In genomic region chr9:91191443-91192378, GRCh38 we compare ENCODE assay signal across 1 cellular context.
TF ChIP-seq lines count a peak whose summit lies in the region.

No MANE protein-coding gene starts in this region.

TF ChIP-seq in HepG2, 621 proteins besides CTCF, POLR2A, EP300 and RAD21 (continued from another document and continues in another):
- TF ChIP-seq ZBTB46 (CRISPR knock-in tag; IDR thresholded peaks at IDR 0.05; ENCODE audit: borderline replicate concordance) (no peak), ZBTB25 (CRISPR knock-in tag; IDR thresholded peaks at IDR 0.05) (no peak), ATM (IDR thresholded peaks at IDR 0.05; ENCODE audit: borderline replicate concordance) (no peak), ZNF740 (CRISPR knock-in tag; IDR thresholded peaks at IDR 0.05) (no peak), MATR3 (CRISPR knock-in tag; IDR thresholded peaks at IDR 0.05) (no peak), IKZF5 (CRISPR knock-in tag; IDR thresholded peaks at IDR 0.05) (no peak), ZNF17 (CRISPR knock-in tag; IDR thresholded peaks at IDR 0.05) (no peak), THAP8 (CRISPR knock-in tag; IDR thresholded peaks at IDR 0.05; ENCODE audit: borderline replicate concordance) (no peak), FOXJ3 (CRISPR knock-in tag; IDR thresholded peaks at IDR 0.05; ENCODE audit: borderline replicate concordance) (no peak), PPARG (CRISPR knock-in tag; conservative IDR thresholded peaks at IDR 0.05) (no peak), SP140L (CRISPR knock-in tag; IDR thresholded peaks at IDR 0.05; ENCODE audit: borderline replicate concordance) (no peak), ZBTB2 (CRISPR knock-in tag; IDR thresholded peaks at IDR 0.05; ENCODE audit: low read depth) (no peak), ZMAT3 (CRISPR knock-in tag; conservative IDR thresholded peaks at IDR 0.05) (no peak), E2F1 (CRISPR knock-in tag; IDR thresholded peaks at IDR 0.05) (no peak), ZNF710 (CRISPR knock-in tag; IDR thresholded peaks at IDR 0.05; ENCODE audit: borderline replicate concordance) (0 out of 2 replicates have a peak, but pooled peaks have one; percentile 36), MLLT10 (CRISPR knock-in tag; IDR thresholded peaks at IDR 0.05) (no peak), HINFP (CRISPR knock-in tag; IDR thresholded peaks at IDR 0.05; ENCODE audit: low read depth) (no peak), JARID2 (CRISPR knock-in tag; IDR thresholded peaks at IDR 0.05; ENCODE audit: insufficient replicate concordance) (no peak), DDIT3 (CRISPR knock-in tag; IDR thresholded peaks at IDR 0.05) (no peak), NFIC (IDR thresholded peaks at IDR 0.05; ENCODE audit: low read length) (no peak), ZNF772 (CRISPR knock-in tag; IDR thresholded peaks at IDR 0.05) (no peak), IRX3 (CRISPR knock-in tag; IDR thresholded peaks at IDR 0.05; ENCODE audit: borderline replicate concordance, low read depth) (no peak), TBX3 (IDR thresholded peaks at IDR 0.05; ENCODE audit: borderline replicate concordance) (no peak), MXD4 (CRISPR knock-in tag; IDR thresholded peaks at IDR 0.05) (no peak), ZNF543 (CRISPR knock-in tag; IDR thresholded peaks at IDR 0.05) (no peak), HNRNPL (IDR thresholded peaks at IDR 0.05; ENCODE audit: low read depth, low read length) (no peak), ZHX1 (CRISPR knock-in tag; IDR thresholded peaks at IDR 0.05; ENCODE audit: low read depth) (no peak), POLR2G (IDR thresholded peaks at IDR 0.05; ENCODE audit: low read depth, low read length) (peak; percentile 63), ZBTB43 (CRISPR knock-in tag; conservative IDR thresholded peaks at IDR 0.05) (no peak), ZNF792 (CRISPR knock-in tag; IDR thresholded peaks at IDR 0.05) (no peak), ARID3A (IDR thresholded peaks at IDR 0.05; ENCODE audit: low read depth, low read length) (no peak), GTF2F1 (IDR thresholded peaks at IDR 0.05; ENCODE audit: low read length) (no peak), ZNF607 (CRISPR knock-in tag; IDR thresholded peaks at IDR 0.05; ENCODE audit: borderline replicate concordance) (0 out of 2 replicates have a peak, but pooled peaks have one; percentile 33), ZNF598 (CRISPR knock-in tag; IDR thresholded peaks at IDR 0.05; ENCODE audit: borderline replicate concordance) (no peak), REPIN1 (CRISPR knock-in tag; IDR thresholded peaks at IDR 0.05; ENCODE audit: borderline replicate concordance, low read depth) (no peak), HMG20B (CRISPR knock-in tag; conservative IDR thresholded peaks at IDR 0.05) (no peak), ZNF362 (CRISPR knock-in tag; IDR thresholded peaks at IDR 0.05; ENCODE audit: borderline replicate concordance) (no peak), SNAPC2 (CRISPR knock-in tag; IDR thresholded peaks at IDR 0.05) (no peak), HIVEP1 (CRISPR knock-in tag; IDR thresholded peaks at IDR 0.05) (no peak), ISL2 (CRISPR knock-in tag; IDR thresholded peaks at IDR 0.05) (no peak), RFXANK (CRISPR knock-in tag; IDR thresholded peaks at IDR 0.05) (no peak), RARG (CRISPR knock-in tag; IDR thresholded peaks at IDR 0.05; ENCODE audit: low read depth) (no peak), TGIF2 (CRISPR knock-in tag; IDR thresholded peaks at IDR 0.05) (no peak), KLF9 (CRISPR knock-in tag; IDR thresholded peaks at IDR 0.05; ENCODE audit: low read depth) (no peak), ZNF75D (CRISPR knock-in tag; IDR thresholded peaks at IDR 0.05; ENCODE audit: borderline replicate concordance) (no peak)
